26 cellular contexts compared by ENCODE assay signal in genomic region chr12:25767613-25768012, GRCh38.
A peak's percentile ranks its signal among the peaks of the same experiment; 100 is the strongest.
DNase-seq lines count a peak whose midpoint lies in the region; ATAC-seq, FAIRE-seq and TF ChIP-seq lines count a peak whose summit lies in the region.
"Had no signal": no experiment of that assay in that cellular context is flagged by ENCODE, and none has a peak within 500 bp of the region (broad histone marks: within the 10 kb centered on the region; RNA-seq: fewer than 3 reads in every experiment).

No MANE protein-coding gene starts in this region.

- no peak for TF ChIP-seq EP300 in tibial nerve (IDR thresholded peaks at IDR 0.05)

- peak; percentile 34 for DNase-seq in AG09319 (ENCODE audit: extremely low read depth, low read depth)
- DNase-seq in HT1080 (ENCODE audit: low read depth) = peak; percentile 38
- peak; percentile 71 for DNase-seq in bronchial epithelial cell (ENCODE audit: low read depth)
- peak; percentile 7 for DNase-seq in hepatic stellate cell (ENCODE audit: low spot score)
- DNase-seq in tibial nerve (ENCODE audit: low spot score in 2 of 2) = no peak
- no peak for DNase-seq in DMS79 treated with DMSO at 0.1 percent for 48 hours (lab: John Stamatoyannopoulos, UW)
- DNase-seq in DMS53 treated with DMSO at 0.1 percent for 48 hours (lab: John Stamatoyannopoulos, UW; ENCODE audit: unreplicated experiment) = no peak
- DNase-seq: activated CD8-positive, alpha-beta T cell treated with anti-CD3 and anti-CD28 coated beads, Interleukin-2, amount 10 ng/mL, durations not matched to agents 7 days and 5 days; activated effector memory CD4-positive, alpha-beta T cell treated with anti-CD3 and anti-CD28 coated beads, Interleukin-2, amount 50 U/mL, for 16 hours; activated naive CD8-positive, alpha-beta T cell treated with anti-CD3 and anti-CD28 coated beads, Interleukin-2, amount 50 U/mL, for 24 hours; activated T-cell treated with anti-CD3 and anti-CD28 coated beads for 4 hours; colonic mucosa; COR-L47; endodermal cell; esophagus squamous epithelium; heart left ventricle; KBM-7; NCI-H1417 treated with DMSO at 0.1 percent for 48 hours; NCI-H2107; NCI-H446; psoas muscle; T-helper 9 cell had no signal

- no peak for FAIRE-seq in bronchial epithelial cell (lab: Jason Lieb, UNC)
- FAIRE-seq: A204.1 had no signal

- H3K4me3 ChIP-seq in bronchial epithelial cell (ENCODE audit: low read depth, low read length) (no peak overlapping the region), tibial nerve (no peak overlapping the region)
- H3K4me3 ChIP-seq: BLaER1, colonic mucosa, esophagus squamous epithelium, heart left ventricle, psoas muscle had no signal

- TF ChIP-seq POLR2A in tibial nerve (IDR thresholded peaks at IDR 0.05) = no peak

- H3K4me1 ChIP-seq in tibial nerve = peaks cover 0 to 13% (median 0%) of the 10 kb centered on the region in 4 donors
- H3K4me1 ChIP-seq: BLaER1, colonic mucosa, esophagus squamous epithelium, heart left ventricle, psoas muscle had no signal

- H3K9me3 ChIP-seq in tibial nerve = no peaks in the 10 kb centered on the region
- H3K9me3 ChIP-seq: BLaER1, colonic mucosa, esophagus squamous epithelium, heart left ventricle, psoas muscle had no signal

- H3K27me3 ChIP-seq in bronchial epithelial cell (ENCODE audit: control insufficient read depth, insufficient read depth, low read length) (no peaks in the 10 kb centered on the region), tibial nerve (no peaks in the 10 kb centered on the region)
- H3K27me3 ChIP-seq: BLaER1, colonic mucosa, esophagus squamous epithelium, heart left ventricle had no signal

- TF ChIP-seq CTCF in AG09319 (IDR thresholded peaks at IDR 0.05; ENCODE audit: low read depth, low read length) = no peak
- TF ChIP-seq CTCF in bronchial epithelial cell (IDR thresholded peaks at IDR 0.05; ENCODE audit: insufficient read depth, low read length, severe bottlenecking) = no peak
- no peak for TF ChIP-seq CTCF in tibial nerve (IDR thresholded peaks at IDR 0.05)

- 93 to 97% methylated on average over 1 of the region's 1 CpG for WGBS in tibial nerve, 2 donors

- H3K27ac ChIP-seq in tibial nerve = no peak overlapping the region
- H3K27ac ChIP-seq: BLaER1, colonic mucosa, esophagus squamous epithelium, heart left ventricle, psoas muscle had no signal

- ATAC-seq in GM18907 (IDR thresholded peaks at IDR 0.05; ENCODE audit: unreplicated experiment) = no peak
- ATAC-seq: activated CD4-positive, CD25-positive, alpha-beta regulatory T cell treated with anti-CD3 and anti-CD28 coated beads, Interleukin-2, amount 50 U/mL, for 24 hours; activated CD8-positive, alpha-beta T cell treated with anti-CD3 and anti-CD28 coated beads, Interleukin-2, amount 10 ng/mL, durations not matched to agents 7 days and 5 days; activated naive CD8-positive, alpha-beta T cell treated with anti-CD3 and anti-CD28 coated beads, Interleukin-2, amount 50 U/mL, for 24 hours; heart left ventricle; psoas muscle had no signal

- H3K36me3 ChIP-seq in bronchial epithelial cell (ENCODE audit: control insufficient read depth, insufficient read depth, low read length) = no peaks in the 10 kb centered on the region
- H3K36me3 ChIP-seq in tibial nerve = no peaks in the 10 kb centered on the region
- H3K36me3 ChIP-seq: BLaER1, colonic mucosa, esophagus squamous epithelium, heart left ventricle had no signal

Comparison
In these comparisons a context has a peak if more than half of its experiments do, and no peak if none do; other contexts are left out.
1. DNase-seq: peak in AG09319 (single experiment), HT1080 (single experiment), bronchial epithelial cell (single experiment) and hepatic stellate cell (single experiment); none in tibial nerve (0 of 2), DMS79 treated with DMSO at 0.1 percent for 48 hours (single experiment) and DMS53 treated with DMSO at 0.1 percent for 48 hours (single experiment).